In genomic region chr15:45454825-45455224, GRCh38 we compare ENCODE assay signal across 8 cellular contexts.
A peak's percentile ranks its signal among the peaks of the same experiment; 100 is the strongest.
DNase-seq lines count a peak whose midpoint lies in the region; ATAC-seq and TF ChIP-seq lines count a peak whose summit lies in the region.

No MANE protein-coding gene starts in this region.

- H3K4me3 Mint-ChIP-seq in activated naive CD8-positive, alpha-beta T cell treated with anti-CD3 and anti-CD28 coated beads, Interleukin-2, amount 10 ng/mL, durations not matched to agents 7 days and 5 days = peak overlapping the region; percentile 82

- peaks cover 5% of the 10 kb centered on the region for H3K36me3 Mint-ChIP-seq in activated naive CD8-positive, alpha-beta T cell treated with anti-CD3 and anti-CD28 coated beads, Interleukin-2, amount 10 ng/mL, durations not matched to agents 7 days and 5 days

- H3K27me3 Mint-ChIP-seq in activated naive CD8-positive, alpha-beta T cell treated with anti-CD3 and anti-CD28 coated beads, Interleukin-2, amount 10 ng/mL, durations not matched to agents 7 days and 5 days = no peaks in the 10 kb centered on the region

- H3K4me3 ChIP-seq in kidney epithelial cell (ENCODE audit: low read depth, low read length) = no peak overlapping the region

- no peaks in the 10 kb centered on the region for H3K27me3 ChIP-seq in kidney epithelial cell (ENCODE audit: control insufficient read depth, insufficient read depth, low read length)

- peak; percentile 42 for ATAC-seq in HG03097 (IDR thresholded peaks at IDR 0.05; ENCODE audit: low FRiP score, unreplicated experiment)
- ATAC-seq in SK-N-SH treated with all-trans-retinoic acid at 6 μM for 48 hours = peak; percentile 76
- ATAC-seq in activated naive CD8-positive, alpha-beta T cell treated with anti-CD3 and anti-CD28 coated beads, Interleukin-2, amount 10 ng/mL, durations not matched to agents 7 days and 5 days (ENCODE audit: low read depth) = peak; percentile 59

- TF ChIP-seq CTCF in kidney epithelial cell (IDR thresholded peaks at IDR 0.05; ENCODE audit: insufficient read depth, low read length, poor library complexity, severe bottlenecking) = peak; percentile 2

- H3K36me3 ChIP-seq in kidney epithelial cell (ENCODE audit: control insufficient read depth, insufficient read depth, low read length) = no peaks in the 10 kb centered on the region

- peaks cover 48% of the 10 kb centered on the region for H3K4me1 Mint-ChIP-seq in activated naive CD8-positive, alpha-beta T cell treated with anti-CD3 and anti-CD28 coated beads, Interleukin-2, amount 10 ng/mL, durations not matched to agents 7 days and 5 days

- peak; percentile 83 for DNase-seq in NK-92 treated with Interleukin-12 subunit alpha and Interleukin-12 subunit beta, amount 100 ng/mL, for 24 hours (lab: John Stamatoyannopoulos, UW)
- no peak for DNase-seq in NK-92 (lab: John Stamatoyannopoulos, UW; ENCODE audit: unreplicated experiment)
- DNase-seq in activated naive CD8-positive, alpha-beta T cell treated with anti-CD3 and anti-CD28 coated beads, Interleukin-2, amount 10 ng/mL, durations not matched to agents 7 days and 5 days = peak; percentile 76
- peak; percentile 78 for DNase-seq in kidney epithelial cell (ENCODE audit: low read depth)
- peak; percentile 50 for DNase-seq in stimulated activated CD8-positive, alpha-beta memory T cell treated with anti-CD3 and anti-CD28 coated beads, Interleukin-15, amount 100 ng/mL, for 1 hour (ENCODE audit: low read depth)
- DNase-seq in cerebellum (ENCODE audit: low spot score) = no peak

- peaks cover 8% of the 10 kb centered on the region for H3K9me3 Mint-ChIP-seq in activated naive CD8-positive, alpha-beta T cell treated with anti-CD3 and anti-CD28 coated beads, Interleukin-2, amount 10 ng/mL, durations not matched to agents 7 days and 5 days

- peak overlapping the region; percentile 97 for H3K27ac Mint-ChIP-seq in activated naive CD8-positive, alpha-beta T cell treated with anti-CD3 and anti-CD28 coated beads, Interleukin-2, amount 10 ng/mL, durations not matched to agents 7 days and 5 days

- POLR2A ChIA-PET in activated naive CD8-positive, alpha-beta T cell treated with anti-CD3 and anti-CD28 coated beads, Interleukin-2, amount 10 ng/mL, durations not matched to agents 7 days and 5 days (lab: Charles Lee) = interaction anchor here (0.6 to 2.1 kb wide), 4 partner anchors 11 to 53 kb away, joined by 3 to 6 read pairs (median 3); a partner anchor contains a TSS

TF ChIP-seq in SK-N-SH treated with all-trans-retinoic acid at 6 μM for 48 hours, 23 proteins besides CTCF, POLR2A, EP300 and RAD21:
- no peak for TF ChIP-seq ZFP3 (CRISPR knock-in tag; IDR thresholded peaks at IDR 0.05)

Comparison
In these comparisons a context has a peak if more than half of its experiments do, and no peak if none do; other contexts are left out.
1. DNase-seq: peak in NK-92 treated with Interleukin-12 subunit alpha and Interleukin-12 subunit beta, amount 100 ng/mL, for 24 hours (single experiment), activated naive CD8-positive, alpha-beta T cell treated with anti-CD3 and anti-CD28 coated beads, Interleukin-2, amount 10 ng/mL, durations not matched to agents 7 days and 5 days (single experiment), kidney epithelial cell (single experiment) and stimulated activated CD8-positive, alpha-beta memory T cell treated with anti-CD3 and anti-CD28 coated beads, Interleukin-15, amount 100 ng/mL, for 1 hour (single experiment); none in NK-92 (single experiment) and cerebellum (single experiment).
2. Peak in every context shown above with its lines, with median percentiles within 50 percentile points of each other: ATAC-seq.